8 cellular contexts compared by ENCODE assay signal in the genomic region with DNA sequence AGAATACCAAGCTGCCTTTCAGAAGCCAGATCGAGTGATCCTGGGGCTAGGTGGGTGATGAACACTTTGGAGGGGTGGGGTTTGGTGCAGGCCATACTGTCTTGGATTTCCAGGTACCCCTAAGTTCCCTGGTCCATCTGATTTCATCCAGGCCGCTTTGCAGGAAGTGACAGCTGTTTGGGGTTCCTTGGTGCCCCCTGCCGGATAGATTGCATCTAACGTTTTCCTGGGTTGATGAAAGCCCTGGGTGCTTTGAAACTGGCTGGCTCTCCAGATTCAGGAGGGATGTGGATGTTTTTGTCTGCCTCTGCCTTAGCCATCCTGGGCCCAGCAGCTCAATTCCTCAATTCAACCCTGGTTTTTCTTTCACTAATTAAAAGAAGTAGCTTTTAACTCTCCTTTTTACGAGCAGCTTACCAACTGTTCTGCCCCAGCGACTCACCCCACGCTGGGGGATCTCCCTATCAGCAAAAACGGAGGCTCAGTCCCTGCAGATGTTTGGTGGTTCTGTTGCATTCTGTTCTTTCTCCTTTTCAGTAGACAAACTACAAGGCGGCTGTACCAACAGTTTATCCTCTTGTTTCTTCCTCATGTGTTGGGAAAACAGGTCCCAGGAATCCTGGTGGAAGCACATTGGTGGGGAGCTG. TPM values are rescaled to one million over a fixed set of nuclear protein-coding genes. Genes with fewer than 3 reads are reported as not detected.
DNase-seq lines count a peak whose midpoint lies in the region; ATAC-seq and TF ChIP-seq lines count a peak whose summit lies in the region.

No MANE protein-coding gene starts in this region.

- H3K9me3 Mint-ChIP-seq in CD8-positive, alpha-beta memory T cell: no peaks in the 10 kb centered on the region
- peaks cover 3% of the 10 kb centered on the region for H3K9me3 Mint-ChIP-seq in nephron

- peaks cover 0 to 10% of the 10 kb centered on the region in 2 donors for H3K27me3 Mint-ChIP-seq in CD8-positive, alpha-beta memory T cell
- H3K27me3 Mint-ChIP-seq in nephron (ENCODE audit: low read depth): peaks cover 43% of the 10 kb centered on the region

- peak; percentile 48 to 78 (median 53) for DNase-seq in CD8-positive, alpha-beta memory T cell
- DNase-seq in OCI-M1 (lab: John Stamatoyannopoulos, UW) (peak; percentile 56), fibroblast of gingiva (ENCODE audit: low read depth) (peak; percentile 34)
- DNase-seq in activated T-cell treated with anti-CD3 and anti-CD28 coated beads, Interleukin-2, amount 50 U/mL, for 1 hour: peak; percentile 63
- peak; percentile 77 for DNase-seq in stimulated activated naive CD8-positive, alpha-beta T cell treated with anti-CD3 and anti-CD28 coated beads, Interleukin-15, Interleukin-2, amounts not matched to agents 100 U/mL and 50 U/mL, for 24 hours

- ATAC-seq in GM19438 (IDR thresholded peaks at IDR 0.05; ENCODE audit: low read depth, unreplicated experiment): peak; percentile 84
- ATAC-seq in HG03565 (IDR thresholded peaks at IDR 0.05; ENCODE audit: unreplicated experiment): peak; percentile 82
- peak; percentile 59 for ATAC-seq in stimulated activated naive CD8-positive, alpha-beta T cell treated with anti-CD3 and anti-CD28 coated beads, Interleukin-15, Interleukin-2, amounts not matched to agents 100 U/mL and 50 U/mL, for 24 hours

- H3K27ac ChIP-seq in CD8-positive, alpha-beta memory T cell (ENCODE audit: low read depth, low read length): no peak overlapping the region

- no peaks in the 10 kb centered on the region for H3K36me3 ChIP-seq in CD8-positive, alpha-beta memory T cell (ENCODE audit: insufficient read depth, low read length)

- H3K27me3 ChIP-seq in CD8-positive, alpha-beta memory T cell (ENCODE audit: insufficient read depth, low read length, poor library complexity, severe bottlenecking): no peaks in the 10 kb centered on the region

- CTCF ChIA-PET in CD8-positive, alpha-beta memory T cell (lab: Charles Lee): interaction anchor here (0.6 to 11.9 kb wide), 14 partner anchors 8 to 144 kb away, joined by 3 to 195 read pairs (median 4); no protein-coding TSS in a partner anchor

- H3K9me3 ChIP-seq in CD8-positive, alpha-beta memory T cell (ENCODE audit: low read length): no peaks in the 10 kb centered on the region

- POLR2A ChIA-PET in CD8-positive, alpha-beta memory T cell (lab: Charles Lee): interaction anchor here (0.6 to 2.2 kb wide), 2 partner anchors 75 to 76 kb away, joined by 3 to 6 read pairs; no protein-coding TSS in a partner anchor

- no peaks in the 10 kb centered on the region for H3K36me3 Mint-ChIP-seq in CD8-positive, alpha-beta memory T cell
- no peaks in the 10 kb centered on the region for H3K36me3 Mint-ChIP-seq in nephron (ENCODE audit: low read depth)

- H3K4me1 ChIP-seq in CD8-positive, alpha-beta memory T cell (ENCODE audit: insufficient read depth, low read length): no peaks in the 10 kb centered on the region

- H3K4me1 Mint-ChIP-seq in CD8-positive, alpha-beta memory T cell: no peaks in the 10 kb centered on the region
- no peaks in the 10 kb centered on the region for H3K4me1 Mint-ChIP-seq in nephron

- TF ChIP-seq CTCF in nephron (IDR thresholded peaks at IDR 0.05; ENCODE audit: unreplicated experiment in 3 of 3): peak; percentile 57 to 69 (median 67)

- no peak overlapping the region for H3K27ac Mint-ChIP-seq in CD8-positive, alpha-beta memory T cell
- H3K27ac Mint-ChIP-seq in nephron: no peak overlapping the region

- no peak overlapping the region for H3K4me3 Mint-ChIP-seq in CD8-positive, alpha-beta memory T cell
- H3K4me3 Mint-ChIP-seq in nephron: no peak overlapping the region

- H3K4me3 ChIP-seq in CD8-positive, alpha-beta memory T cell (ENCODE audit: low read length): no peak overlapping the region

RNA-seq across cellular contexts. Expression of gene ARHGEF4, which starts 37.1 kb away (rescaled TPM):
- total RNA-seq in CD8-positive, alpha-beta memory T cell: 1 to 10 TPM in 1 of 2 experiments, under 1 TPM in 1; 0.51 to 1.2 TPM
- polyA plus RNA-seq in CD8-positive, alpha-beta memory T cell: 5.3 TPM
